ENCODE assay signal across 8 cellular contexts in the genomic region with DNA sequence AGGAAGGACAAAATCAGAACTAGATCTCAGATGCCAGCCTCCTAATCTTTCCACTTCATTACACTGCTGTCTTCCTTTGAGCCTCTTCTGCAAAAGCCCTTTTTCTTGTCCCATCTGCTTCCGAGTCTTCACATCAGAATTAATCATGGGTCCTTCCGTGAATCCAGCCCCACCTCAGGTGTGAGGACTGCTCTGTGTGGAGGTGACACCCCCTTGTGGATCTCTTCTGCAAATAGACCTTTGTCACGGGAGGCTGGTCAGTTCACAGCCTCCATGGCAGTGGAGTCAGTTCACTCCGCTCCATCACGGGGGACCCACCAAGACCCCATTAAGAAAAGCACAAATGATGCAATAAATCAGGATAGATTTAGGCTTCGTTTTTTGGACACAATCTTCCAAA.
DNase-seq lines count a peak whose midpoint lies in the region; ATAC-seq and TF ChIP-seq lines count a peak whose summit lies in the region.

No MANE protein-coding gene starts in this region.

- no peak for TF ChIP-seq POLR2A in suprapubic skin (IDR thresholded peaks at IDR 0.05)

- no peak for TF ChIP-seq EP300 in suprapubic skin (IDR thresholded peaks at IDR 0.05)

- H3K36me3 ChIP-seq in OCI-LY1 (ENCODE audit: insufficient read depth, low read length) (no peaks in the 10 kb centered on the region), suprapubic skin (no peaks in the 10 kb centered on the region), aorta (ENCODE audit: control insufficient read depth in 1 of 2, insufficient read depth in 2 of 2, low read length in 1 of 2) (no peaks in the 10 kb centered on the region)

- H3K4me3 ChIP-seq in OCI-LY1 (ENCODE audit: low read depth, low read length, poor library complexity, severe bottlenecking), result no peak overlapping the region
- no peak overlapping the region for H3K4me3 ChIP-seq in foreskin fibroblast (ENCODE audit: low read depth in 1 of 2, low read length in 2 of 2)
- H3K4me3 ChIP-seq in suprapubic skin, result no peak overlapping the region
- H3K4me3 ChIP-seq in aorta (ENCODE audit: low read length in 2 of 2), result no peak overlapping the region

- WGBS in suprapubic skin, result 80% methylated on average over 6 of the region's 6 CpGs
- 76 to 82% methylated on average over 6 of the region's 6 CpGs for WGBS in aorta, 2 donors

- H4K20me1 ChIP-seq in OCI-LY1 (ENCODE audit: insufficient read depth, low read length), result no peaks in the 10 kb centered on the region

- H3K9me3 ChIP-seq in OCI-LY1 (ENCODE audit: low read length) (no peaks in the 10 kb centered on the region), suprapubic skin (no peaks in the 10 kb centered on the region), aorta (ENCODE audit: control insufficient read depth, low read length) (no peaks in the 10 kb centered on the region)

- intact Hi-C loops in aorta (cut with DNase I), result no loop called here

- H2AFZ ChIP-seq in OCI-LY1 (ENCODE audit: low read length), result no peak overlapping the region

- DNase-seq in activated naive CD4-positive, alpha-beta T cell treated with anti-CD3 and anti-CD28 coated beads, Interleukin-2, amount 50 U/mL, for 16 hours, result peak; percentile 14
- no peak for DNase-seq in activated naive CD4-positive, alpha-beta T cell treated with Interleukin-2 at 50 U/mL for 16 hours
- DNase-seq in foreskin fibroblast, result peak in 1 of 2 donors; percentile 34
- DNase-seq in stromal cell of bone marrow (ENCODE audit: low read depth), result peak; percentile 10
- no peak for DNase-seq in effector CD8-positive, alpha-beta T cell (lab: John Stamatoyannopoulos, UW)
- DNase-seq in suprapubic skin (ENCODE audit: low spot score in 2 of 2), result no peak
- no peak for DNase-seq in aorta

- peak; percentile 21; the same call in 1 of the 2 replicates for TF ChIP-seq CTCF in OCI-LY1 (IDR thresholded peaks at IDR 0.05; ENCODE audit: low read length)
- peak; percentile 34 for TF ChIP-seq CTCF in foreskin fibroblast (IDR thresholded peaks at IDR 0.05; ENCODE audit: low read depth, low read length)
- no peak for TF ChIP-seq CTCF in suprapubic skin (IDR thresholded peaks at IDR 0.05)

- ATAC-seq in aorta (ENCODE audit: low FRiP score), result no peak

- no peak overlapping the region for H3K27ac ChIP-seq in OCI-LY1 (ENCODE audit: low read depth, low read length, poor library complexity, severe bottlenecking)
- H3K27ac ChIP-seq in suprapubic skin, result no peak overlapping the region
- no peak overlapping the region for H3K27ac ChIP-seq in aorta (ENCODE audit: low read depth in 1 of 2, low read length in 2 of 2)

- H3K4me1 ChIP-seq in OCI-LY1 (ENCODE audit: insufficient read depth, low read length, severe bottlenecking) (no peaks in the 10 kb centered on the region), suprapubic skin (no peaks in the 10 kb centered on the region), aorta (ENCODE audit: control insufficient read depth in 1 of 2, insufficient read depth in 2 of 2, low read length in 2 of 2) (no peaks in the 10 kb centered on the region)

- no peak overlapping the region for H3K4me2 ChIP-seq in OCI-LY1 (ENCODE audit: low read length)

- H3F3A ChIP-seq in OCI-LY1 (ENCODE audit: insufficient read depth, low read length), result no peaks in the 10 kb centered on the region

- H3K79me2 ChIP-seq in OCI-LY1 (ENCODE audit: insufficient read depth, low read length), result no peaks in the 10 kb centered on the region

- no peak overlapping the region for H3K9ac ChIP-seq in OCI-LY1 (ENCODE audit: low read length)

- no peaks in the 10 kb centered on the region for H3K9me2 ChIP-seq in OCI-LY1 (ENCODE audit: low read depth, low read length)

- H3K27me3 ChIP-seq in OCI-LY1 (ENCODE audit: insufficient read depth, low read length) (no peaks in the 10 kb centered on the region), suprapubic skin (no peaks in the 10 kb centered on the region), aorta (ENCODE audit: control insufficient read depth in 1 of 2, insufficient read depth in 2 of 2, low read length in 1 of 2) (no peaks in the 10 kb centered on the region)

Comparison
In these comparisons a context has a peak if more than half of its experiments do, and no peak if none do; other contexts are left out.
1. DNase-seq: peak in activated naive CD4-positive, alpha-beta T cell treated with anti-CD3 and anti-CD28 coated beads, Interleukin-2, amount 50 U/mL, for 16 hours (single experiment) and stromal cell of bone marrow (single experiment); none in activated naive CD4-positive, alpha-beta T cell treated with Interleukin-2 at 50 U/mL for 16 hours (single experiment), effector CD8-positive, alpha-beta T cell (single experiment), suprapubic skin (0 of 2) and aorta (0 of 2).
2. CTCF ChIP-seq: peak in OCI-LY1 (single experiment) and foreskin fibroblast (single experiment); none in suprapubic skin (0 of 2).